Comparison of ENCODE assay signal across 1 cellular context in genomic region chr5:173778152-173778782, GRCh38.
TF ChIP-seq lines count a peak whose summit lies in the region.

No MANE protein-coding gene starts in this region.

TF ChIP-seq in GM12878, 131 proteins besides CTCF, POLR2A, EP300 and RAD21:
- TF ChIP-seq USF1 (IDR thresholded peaks at IDR 0.05; ENCODE audit: borderline replicate concordance, extremely low read length, insufficient read depth, low read depth, low read length) (no peak), HDGF (IDR thresholded peaks at IDR 0.05) (no peak), ZSCAN29 (IDR thresholded peaks at IDR 0.05) (no peak), RELA (IDR thresholded peaks at IDR 0.05; ENCODE audit: borderline replicate concordance, partially characterized antibody) (no peak), ELK1 (IDR thresholded peaks at IDR 0.05; ENCODE audit: low read depth, low read length) (no peak), ASH2L (IDR thresholded peaks at IDR 0.05; ENCODE audit: borderline replicate concordance, low read depth) (no peak), CEBPB (IDR thresholded peaks at IDR 0.05; ENCODE audit: borderline replicate concordance in 1 of 2, low read depth in 2 of 2, low read length in 2 of 2) (no peak), MAX (IDR thresholded peaks at IDR 0.05; ENCODE audit: low read depth, low read length) (no peak), ZNF217 (IDR thresholded peaks at IDR 0.05) (no peak), PML (IDR thresholded peaks at IDR 0.05; ENCODE audit: low read length) (no peak), FOXM1 (IDR thresholded peaks at IDR 0.05; ENCODE audit: low read depth, low read length) (no peak), YY1 (IDR thresholded peaks at IDR 0.05; ENCODE audit: low read depth, low read length) (no peak), HDAC2 (IDR thresholded peaks at IDR 0.05) (no peak), MLLT1 (IDR thresholded peaks at IDR 0.05) (no peak)
